In the genomic region with DNA sequence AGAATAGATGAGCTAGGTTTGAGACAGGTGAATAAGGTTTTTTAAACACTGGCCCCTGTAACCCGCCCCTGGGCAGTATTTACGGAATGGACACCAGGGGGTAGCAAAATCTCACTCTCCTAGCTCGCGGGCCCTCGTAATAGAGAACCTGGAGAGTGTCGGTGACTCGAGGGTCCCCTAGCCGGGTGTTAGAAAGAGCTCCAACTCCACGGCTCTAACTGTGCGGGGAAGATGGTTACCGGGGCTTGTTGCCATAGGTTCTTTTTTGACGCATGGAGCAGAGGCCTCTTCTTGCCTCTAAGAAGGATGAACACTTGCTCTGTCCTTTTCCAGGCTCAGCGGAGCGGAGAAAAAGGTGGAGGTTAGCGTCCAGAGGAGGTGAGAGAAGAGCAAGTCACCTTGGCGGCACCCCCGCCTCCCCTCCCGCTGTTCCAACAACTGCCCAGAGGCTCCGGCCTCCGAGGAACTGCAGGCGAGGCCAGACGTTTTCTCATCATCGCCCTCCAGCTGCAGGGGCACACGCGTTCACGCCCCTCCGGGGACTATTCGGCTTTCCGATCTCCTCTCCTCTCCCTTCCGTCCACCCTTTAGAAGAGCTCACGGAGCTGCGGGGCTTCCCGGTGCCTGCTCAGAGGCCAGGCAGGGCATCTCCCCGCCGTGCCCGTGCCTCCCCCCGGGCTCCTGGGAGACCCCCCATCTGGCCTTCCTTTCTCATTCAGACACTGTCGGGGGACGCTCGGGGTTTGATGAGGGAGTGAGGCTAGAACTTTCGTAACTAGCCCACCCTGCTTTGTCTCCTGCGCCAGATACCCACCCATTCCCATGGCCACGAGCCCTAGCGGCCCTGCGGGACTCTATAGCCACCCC, we compare ENCODE assay signal across 1 cellular context.
TF ChIP-seq lines count a peak whose summit lies in the region.

No MANE protein-coding gene starts in this region.

TF ChIP-seq in HepG2, 621 proteins besides CTCF, POLR2A, EP300 and RAD21 (continued from another document and continues in another):
- TF ChIP-seq, protein P1, sequence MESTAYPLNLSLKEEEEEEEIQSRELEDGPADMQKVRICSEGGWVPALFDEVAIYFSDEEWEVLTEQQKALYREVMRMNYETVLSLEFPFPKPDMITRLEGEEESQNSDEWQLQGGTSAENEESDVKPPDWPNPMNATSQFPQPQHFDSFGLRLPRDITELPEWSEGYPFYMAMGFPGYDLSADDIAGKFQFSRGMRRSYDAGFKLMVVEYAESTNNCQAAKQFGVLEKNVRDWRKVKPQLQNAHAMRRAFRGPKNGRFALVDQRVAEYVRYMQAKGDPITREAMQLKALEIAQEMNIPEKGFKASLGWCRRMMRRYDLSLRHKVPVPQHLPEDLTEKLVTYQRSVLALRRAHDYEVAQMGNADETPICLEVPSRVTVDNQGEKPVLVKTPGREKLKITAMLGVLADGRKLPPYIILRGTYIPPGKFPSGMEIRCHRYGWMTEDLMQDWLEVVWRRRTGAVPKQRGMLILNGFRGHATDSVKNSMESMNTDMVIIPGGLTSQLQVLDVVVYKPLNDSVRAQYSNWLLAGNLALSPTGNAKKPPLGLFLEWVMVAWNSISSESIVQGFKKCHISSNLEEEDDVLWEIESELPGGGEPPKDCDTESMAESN (CRISPR knock-in tag; conservative IDR thresholded peaks at IDR 0.05), result 0 out of 2 replicates have a peak, but pooled peaks have one; percentile 11
- TF ChIP-seq ZNF530 (CRISPR knock-in tag; IDR thresholded peaks at IDR 0.05; ENCODE audit: low read depth) (no peak), GATAD1 (CRISPR knock-in tag; IDR thresholded peaks at IDR 0.05) (0 out of 2 replicates have a peak, but pooled peaks have one; percentile 35), THYN1 (CRISPR knock-in tag; IDR thresholded peaks at IDR 0.05; ENCODE audit: borderline replicate concordance, low read depth) (no peak), ZNF879 (CRISPR knock-in tag; IDR thresholded peaks at IDR 0.05) (no peak), SMAD3 (CRISPR knock-in tag; IDR thresholded peaks at IDR 0.05) (no peak), HOXA3 (CRISPR knock-in tag; IDR thresholded peaks at IDR 0.05) (no peak; the same call in 1 of the 2 replicates), TCF12 (IDR thresholded peaks at IDR 0.05) (no peak), TCF12 (CRISPR knock-in tag; IDR thresholded peaks at IDR 0.05) (no peak), ZNF138 (CRISPR knock-in tag; IDR thresholded peaks at IDR 0.05; ENCODE audit: low read depth) (no peak), RFXANK (CRISPR knock-in tag; IDR thresholded peaks at IDR 0.05) (no peak; the same call in 1 of the 2 replicates), JUN (CRISPR knock-in tag; IDR thresholded peaks at IDR 0.05) (no peak), CEBPB (IDR thresholded peaks at IDR 0.05; ENCODE audit: borderline replicate concordance, low read depth, low read length) (no peak), FOXK2 (IDR thresholded peaks at IDR 0.05) (no peak), REXO4 (CRISPR knock-in tag; IDR thresholded peaks at IDR 0.05; ENCODE audit: borderline replicate concordance) (no peak), CHCHD3 (CRISPR knock-in tag; IDR thresholded peaks at IDR 0.05) (no peak), ZNF124 (CRISPR knock-in tag; IDR thresholded peaks at IDR 0.05) (peak; percentile 25; the same call in 1 of the 2 replicates), ZNF432 (CRISPR knock-in tag; IDR thresholded peaks at IDR 0.05; ENCODE audit: borderline replicate concordance) (no peak; the same call in 1 of the 2 replicates), ZNF136 (CRISPR knock-in tag; IDR thresholded peaks at IDR 0.05; ENCODE audit: low read depth) (0 out of 2 replicates have a peak, but pooled peaks have one; percentile 69), SNAPC5 (CRISPR knock-in tag; IDR thresholded peaks at IDR 0.05; ENCODE audit: borderline replicate concordance) (no peak), LRRFIP1 (CRISPR knock-in tag; conservative IDR thresholded peaks at IDR 0.05) (no peak), NR2F1 (CRISPR knock-in tag; IDR thresholded peaks at IDR 0.05) (no peak), GTF2F1 (IDR thresholded peaks at IDR 0.05; ENCODE audit: low read length) (no peak), TAF15 (IDR thresholded peaks at IDR 0.05; ENCODE audit: low read depth, low read length, poor library complexity, severe bottlenecking) (no peak), SMARCC2 (IDR thresholded peaks at IDR 0.05) (no peak), ZNF20 (CRISPR knock-in tag; IDR thresholded peaks at IDR 0.05) (no peak), KDM4B (CRISPR knock-in tag; IDR thresholded peaks at IDR 0.05) (no peak; the same call in 1 of the 2 replicates), GABPA (IDR thresholded peaks at IDR 0.05; ENCODE audit: low read depth, low read length) (no peak), GABPA (CRISPR knock-in tag; IDR thresholded peaks at IDR 0.05; ENCODE audit: low read depth) (0 out of 2 replicates have a peak, but pooled peaks have one; percentile 22), ZNF274 (CRISPR knock-in tag; IDR thresholded peaks at IDR 0.05) (peak; percentile 46; the same call in 1 of the 2 replicates), ZNF766 (CRISPR knock-in tag; IDR thresholded peaks at IDR 0.05; ENCODE audit: borderline replicate concordance) (no peak), ASH2L (IDR thresholded peaks at IDR 0.05; ENCODE audit: insufficient read length, low read depth, low read length) (peak; percentile 59), TERF1 (CRISPR knock-in tag; IDR thresholded peaks at IDR 0.05) (no peak), ZNF451 (CRISPR knock-in tag; IDR thresholded peaks at IDR 0.05) (no peak), KLF9 (CRISPR knock-in tag; IDR thresholded peaks at IDR 0.05; ENCODE audit: low read depth) (no peak)
- TF ChIP-seq, protein P2, sequence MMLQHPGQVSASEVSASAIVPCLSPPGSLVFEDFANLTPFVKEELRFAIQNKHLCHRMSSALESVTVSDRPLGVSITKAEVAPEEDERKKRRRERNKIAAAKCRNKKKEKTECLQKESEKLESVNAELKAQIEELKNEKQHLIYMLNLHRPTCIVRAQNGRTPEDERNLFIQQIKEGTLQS (CRISPR knock-in tag; IDR thresholded peaks at IDR 0.05), result 0 out of 2 replicates have a peak, but pooled peaks have one; percentile 5
- TF ChIP-seq, protein P3, sequence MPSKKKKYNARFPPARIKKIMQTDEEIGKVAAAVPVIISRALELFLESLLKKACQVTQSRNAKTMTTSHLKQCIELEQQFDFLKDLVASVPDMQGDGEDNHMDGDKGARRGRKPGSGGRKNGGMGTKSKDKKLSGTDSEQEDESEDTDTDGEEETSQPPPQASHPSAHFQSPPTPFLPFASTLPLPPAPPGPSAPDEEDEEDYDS (CRISPR knock-in tag; IDR thresholded peaks at IDR 0.05), result no peak; the same call in 1 of the 2 replicates
- TF ChIP-seq, protein P4, sequence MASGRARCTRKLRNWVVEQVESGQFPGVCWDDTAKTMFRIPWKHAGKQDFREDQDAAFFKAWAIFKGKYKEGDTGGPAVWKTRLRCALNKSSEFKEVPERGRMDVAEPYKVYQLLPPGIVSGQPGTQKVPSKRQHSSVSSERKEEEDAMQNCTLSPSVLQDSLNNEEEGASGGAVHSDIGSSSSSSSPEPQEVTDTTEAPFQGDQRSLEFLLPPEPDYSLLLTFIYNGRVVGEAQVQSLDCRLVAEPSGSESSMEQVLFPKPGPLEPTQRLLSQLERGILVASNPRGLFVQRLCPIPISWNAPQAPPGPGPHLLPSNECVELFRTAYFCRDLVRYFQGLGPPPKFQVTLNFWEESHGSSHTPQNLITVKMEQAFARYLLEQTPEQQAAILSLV (CRISPR knock-in tag; IDR thresholded peaks at IDR 0.05; ENCODE audit: borderline replicate concordance), result no peak
- TF ChIP-seq, protein P5, sequence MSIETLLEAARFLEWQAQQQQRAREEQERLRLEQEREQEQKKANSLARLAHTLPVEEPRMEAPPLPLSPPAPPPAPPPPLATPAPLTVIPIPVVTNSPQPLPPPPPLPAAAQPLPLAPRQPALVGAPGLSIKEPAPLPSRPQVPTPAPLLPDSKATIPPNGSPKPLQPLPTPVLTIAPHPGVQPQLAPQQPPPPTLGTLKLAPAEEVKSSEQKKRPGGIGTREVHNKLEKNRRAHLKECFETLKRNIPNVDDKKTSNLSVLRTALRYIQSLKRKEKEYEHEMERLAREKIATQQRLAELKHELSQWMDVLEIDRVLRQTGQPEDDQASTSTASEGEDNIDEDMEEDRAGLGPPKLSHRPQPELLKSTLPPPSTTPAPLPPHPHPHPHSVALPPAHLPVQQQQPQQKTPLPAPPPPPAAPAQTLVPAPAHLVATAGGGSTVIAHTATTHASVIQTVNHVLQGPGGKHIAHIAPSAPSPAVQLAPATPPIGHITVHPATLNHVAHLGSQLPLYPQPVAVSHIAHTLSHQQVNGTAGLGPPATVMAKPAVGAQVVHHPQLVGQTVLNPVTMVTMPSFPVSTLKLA (IDR thresholded peaks at IDR 0.05), result no peak
- TF ChIP-seq, protein P6, sequence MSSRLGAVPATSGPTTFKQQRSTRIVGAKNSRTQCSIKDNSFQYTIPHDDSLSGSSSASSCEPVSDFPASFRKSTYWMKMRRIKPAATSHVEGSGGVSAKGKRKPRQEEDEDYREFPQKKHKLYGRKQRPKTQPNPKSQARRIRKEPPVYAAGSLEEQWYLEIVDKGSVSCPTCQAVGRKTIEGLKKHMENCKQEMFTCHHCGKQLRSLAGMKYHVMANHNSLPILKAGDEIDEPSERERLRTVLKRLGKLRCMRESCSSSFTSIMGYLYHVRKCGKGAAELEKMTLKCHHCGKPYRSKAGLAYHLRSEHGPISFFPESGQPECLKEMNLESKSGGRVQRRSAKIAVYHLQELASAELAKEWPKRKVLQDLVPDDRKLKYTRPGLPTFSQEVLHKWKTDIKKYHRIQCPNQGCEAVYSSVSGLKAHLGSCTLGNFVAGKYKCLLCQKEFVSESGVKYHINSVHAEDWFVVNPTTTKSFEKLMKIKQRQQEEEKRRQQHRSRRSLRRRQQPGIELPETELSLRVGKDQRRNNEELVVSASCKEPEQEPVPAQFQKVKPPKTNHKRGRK (CRISPR knock-in tag; IDR thresholded peaks at IDR 0.05), result peak; percentile 36; the same call in 1 of the 2 replicates
- TF ChIP-seq, protein P7, sequence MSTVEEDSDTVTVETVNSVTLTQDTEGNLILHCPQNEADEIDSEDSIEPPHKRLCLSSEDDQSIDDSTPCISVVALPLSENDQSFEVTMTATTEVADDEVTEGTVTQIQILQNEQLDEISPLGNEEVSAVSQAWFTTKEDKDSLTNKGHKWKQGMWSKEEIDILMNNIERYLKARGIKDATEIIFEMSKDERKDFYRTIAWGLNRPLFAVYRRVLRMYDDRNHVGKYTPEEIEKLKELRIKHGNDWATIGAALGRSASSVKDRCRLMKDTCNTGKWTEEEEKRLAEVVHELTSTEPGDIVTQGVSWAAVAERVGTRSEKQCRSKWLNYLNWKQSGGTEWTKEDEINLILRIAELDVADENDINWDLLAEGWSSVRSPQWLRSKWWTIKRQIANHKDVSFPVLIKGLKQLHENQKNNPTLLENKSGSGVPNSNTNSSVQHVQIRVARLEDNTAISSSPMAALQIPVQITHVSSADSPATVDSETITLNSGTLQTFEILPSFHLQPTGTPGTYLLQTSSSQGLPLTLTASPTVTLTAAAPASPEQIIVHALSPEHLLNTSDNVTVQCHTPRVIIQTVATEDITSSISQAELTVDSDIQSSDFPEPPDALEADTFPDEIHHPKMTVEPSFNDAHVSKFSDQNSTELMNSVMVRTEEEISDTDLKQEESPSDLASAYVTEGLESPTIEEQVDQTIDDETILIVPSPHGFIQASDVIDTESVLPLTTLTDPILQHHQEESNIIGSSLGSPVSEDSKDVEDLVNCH (CRISPR knock-in tag; IDR thresholded peaks at IDR 0.05), result no peak
- TF ChIP-seq, protein P8, sequence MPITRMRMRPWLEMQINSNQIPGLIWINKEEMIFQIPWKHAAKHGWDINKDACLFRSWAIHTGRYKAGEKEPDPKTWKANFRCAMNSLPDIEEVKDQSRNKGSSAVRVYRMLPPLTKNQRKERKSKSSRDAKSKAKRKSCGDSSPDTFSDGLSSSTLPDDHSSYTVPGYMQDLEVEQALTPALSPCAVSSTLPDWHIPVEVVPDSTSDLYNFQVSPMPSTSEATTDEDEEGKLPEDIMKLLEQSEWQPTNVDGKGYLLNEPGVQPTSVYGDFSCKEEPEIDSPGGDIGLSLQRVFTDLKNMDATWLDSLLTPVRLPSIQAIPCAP (CRISPR knock-in tag; IDR thresholded peaks at IDR 0.05; ENCODE audit: low read depth), result no peak
